In genomic region chr10:87092861-87093460, GRCh38 we compare ENCODE assay signal across 1 cellular context.
A peak's percentile ranks its signal among the peaks of the same experiment; 100 is the strongest.
TF ChIP-seq lines count a peak whose summit lies in the region.

No MANE protein-coding gene starts in this region.

TF ChIP-seq in HepG2, 621 proteins besides CTCF, POLR2A, EP300 and RAD21 (continued from another document and continues in another):
- TF ChIP-seq PBX3 (CRISPR knock-in tag; IDR thresholded peaks at IDR 0.05; ENCODE audit: borderline replicate concordance) (no peak), ZNF382 (CRISPR knock-in tag; IDR thresholded peaks at IDR 0.05; ENCODE audit: borderline replicate concordance) (no peak), ZNF569 (CRISPR knock-in tag; IDR thresholded peaks at IDR 0.05; ENCODE audit: borderline replicate concordance) (no peak), TBL1XR1 (IDR thresholded peaks at IDR 0.05; ENCODE audit: borderline replicate concordance, low read length, partially characterized antibody) (no peak), ATF4 (CRISPR knock-in tag; IDR thresholded peaks at IDR 0.05) (peak in 1 of 2 experiments; percentile 70; a peak in 1 of 4 replicates), ISX (CRISPR knock-in tag; conservative IDR thresholded peaks at IDR 0.05) (no peak), ZNF33B (CRISPR knock-in tag; IDR thresholded peaks at IDR 0.05) (no peak), ZNF101 (CRISPR knock-in tag; IDR thresholded peaks at IDR 0.05; ENCODE audit: borderline replicate concordance, low read depth) (no peak), KLF16 (CRISPR knock-in tag; IDR thresholded peaks at IDR 0.05) (no peak), ZKSCAN8 (CRISPR knock-in tag; IDR thresholded peaks at IDR 0.05; ENCODE audit: borderline replicate concordance) (no peak), JUN (CRISPR knock-in tag; IDR thresholded peaks at IDR 0.05) (no peak), PAXIP1 (CRISPR knock-in tag; conservative IDR thresholded peaks at IDR 0.05) (peak; percentile 80), ZNF607 (CRISPR knock-in tag; IDR thresholded peaks at IDR 0.05; ENCODE audit: borderline replicate concordance) (peak; percentile 78; the same call in 1 of the 2 replicates), ZMYM4 (CRISPR knock-in tag; IDR thresholded peaks at IDR 0.05) (peak; percentile 48), FOXP1 (IDR thresholded peaks at IDR 0.05) (no peak), FOXP1 (CRISPR knock-in tag; IDR thresholded peaks at IDR 0.05) (peak; percentile 79; the same call in 1 of the 2 replicates), ZGPAT (CRISPR knock-in tag; IDR thresholded peaks at IDR 0.05) (peak; percentile 55), PRDM15 (CRISPR knock-in tag; IDR thresholded peaks at IDR 0.05) (no peak), ZNF18 (CRISPR knock-in tag; IDR thresholded peaks at IDR 0.05; ENCODE audit: insufficient replicate concordance) (peak; percentile 39), FOSL2 (CRISPR knock-in tag; IDR thresholded peaks at IDR 0.05) (0 out of 2 replicates have a peak, but pooled peaks have one; percentile 12), HINFP (CRISPR knock-in tag; IDR thresholded peaks at IDR 0.05; ENCODE audit: low read depth) (no peak), CBX2 (IDR thresholded peaks at IDR 0.05; ENCODE audit: low read depth, low read length) (no peak), CBX2 (CRISPR knock-in tag; IDR thresholded peaks at IDR 0.05; ENCODE audit: low read depth) (no peak), YY1 (IDR thresholded peaks at IDR 0.05; ENCODE audit: insufficient read depth, insufficient replicate concordance, low read depth, low read length) (no peak), MAX (IDR thresholded peaks at IDR 0.05) (no peak), ZNF776 (CRISPR knock-in tag; IDR thresholded peaks at IDR 0.05) (no peak), E2F5 (CRISPR knock-in tag; conservative IDR thresholded peaks at IDR 0.05) (no peak), NFE2L2 (IDR thresholded peaks at IDR 0.05; ENCODE audit: low read length) (no peak), ZNF563 (CRISPR knock-in tag; IDR thresholded peaks at IDR 0.05) (no peak), NONO (IDR thresholded peaks at IDR 0.05) (no peak), NONO (CRISPR knock-in tag; conservative IDR thresholded peaks at IDR 0.05) (peak; percentile 16; the same call in 1 of the 2 replicates), GATA4 (IDR thresholded peaks at IDR 0.05; ENCODE audit: borderline replicate concordance, low read depth) (peak; percentile 60; the same call in 1 of the 2 replicates), HNF1B (CRISPR knock-in tag; IDR thresholded peaks at IDR 0.05) (peak; percentile 45; the same call in 1 of the 2 replicates), ZNF329 (CRISPR knock-in tag; IDR thresholded peaks at IDR 0.05; ENCODE audit: low read depth) (0 out of 2 replicates have a peak, but pooled peaks have one; percentile 6), ZFP36L1 (CRISPR knock-in tag; IDR thresholded peaks at IDR 0.05) (peak; percentile 73; the same call in 1 of the 2 replicates), DNMT3B (CRISPR knock-in tag; conservative IDR thresholded peaks at IDR 0.05) (no peak), SOX5 (CRISPR knock-in tag; IDR thresholded peaks at IDR 0.05; ENCODE audit: borderline replicate concordance) (peak; percentile 31; the same call in 1 of the 2 replicates), ELF1 (CRISPR knock-in tag; IDR thresholded peaks at IDR 0.05) (no peak), TCF7 (IDR thresholded peaks at IDR 0.05; ENCODE audit: low read depth) (peak; percentile 53), MED1 (CRISPR knock-in tag; IDR thresholded peaks at IDR 0.05) (peak; percentile 86), PRPF4 (IDR thresholded peaks at IDR 0.05; ENCODE audit: low read depth, low read length, poor library complexity, severe bottlenecking) (no peak), ZNF629 (CRISPR knock-in tag; conservative IDR thresholded peaks at IDR 0.05) (no peak), KDM1A (CRISPR knock-in tag; IDR thresholded peaks at IDR 0.05) (no peak), ATF2 (CRISPR knock-in tag; IDR thresholded peaks at IDR 0.05) (no peak)
